ENCODE assay signal across 9 cellular contexts in the genomic region with DNA sequence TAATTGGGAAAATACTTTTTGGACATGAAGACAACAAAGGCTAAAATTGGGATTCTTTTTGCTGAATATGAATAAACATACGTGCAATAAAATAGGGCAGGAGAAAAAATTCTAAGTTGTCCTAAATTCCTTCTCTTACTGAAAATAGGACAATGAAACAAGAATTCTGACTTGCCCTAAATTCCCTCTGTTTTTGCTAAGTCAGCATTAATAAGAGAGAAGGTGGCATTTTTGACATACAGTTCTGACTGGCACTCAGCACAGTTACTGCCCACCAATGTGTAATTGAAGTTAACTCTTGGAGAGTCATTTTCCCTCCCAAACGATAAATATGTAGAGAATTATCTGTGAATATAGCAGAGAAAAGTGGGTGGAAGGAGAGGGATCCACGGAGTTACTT.
"Had no signal": no experiment of that assay in that cellular context is flagged by ENCODE, and none has a peak within 500 bp of the region (broad histone marks: within the 10 kb centered on the region; RNA-seq: fewer than 3 reads in every experiment).

No MANE protein-coding gene starts in this region.

- H3K9ac ChIP-seq: GM23248, KMS-11 had no signal

- DNase-seq: GM23248, GOT3, H9, HCEC 1CT, Karpas-422, KBM-7 had no signal

- H3K27ac Mint-ChIP-seq: H9 had no signal

- H3K4me2 ChIP-seq: KMS-11 had no signal

- H2AFZ ChIP-seq: GM23248 had no signal

- FAIRE-seq: H54, HTR-8/SVneo had no signal

- H3K4me3 ChIP-seq: GM23248 had no signal

- H3K27ac ChIP-seq: GM23248, KMS-11 had no signal

- H3K4me3 Mint-ChIP-seq: H9 had no signal

- H3K4me1 Mint-ChIP-seq: H9 had no signal
